Comparison of ENCODE assay signal across 32 cellular contexts in genomic region chr22:37820350-37820749, GRCh38. TPM values are rescaled to one million over a fixed set of nuclear protein-coding genes. Genes with fewer than 3 reads are reported as not detected.
"Had no signal": no experiment of that assay in that cellular context is flagged by ENCODE, and none has a peak within 500 bp of the region (broad histone marks: within the 10 kb centered on the region; RNA-seq: fewer than 3 reads in every experiment).

No MANE protein-coding gene starts in this region.

- H3K4me1 Mint-ChIP-seq: central memory CD8-positive, alpha-beta T cell had no signal

- H3K27ac Mint-ChIP-seq: activated B cell treated with CpG ODN at 0.5 μM for 24 hours; activated CD4-positive, alpha-beta T cell treated with anti-CD3 and anti-CD28 coated beads, Interleukin-2, amount 10 ng/mL, durations not matched to agents 24 days and 14 days; activated CD8-positive, alpha-beta memory T cell treated with anti-CD3 and anti-CD28 coated beads, Interleukin-2, amount 10 ng/mL, durations not matched to agents 7 days and 5 days; activated naive CD4-positive, alpha-beta T cell treated with anti-CD3 and anti-CD28 coated beads, Interleukin-2, amount 50 U/mL, for 24 hours; activated T-cell treated with anti-CD3 and anti-CD28 coated beads, Interleukin-2, amount 50 U/mL, for 24 hours; activated T-helper 1 cell treated with anti-CD3 and anti-CD28 coated beads, Interleukin-12 subunit alpha, Interleukin-12 subunit beta, Interleukin-2, Interleukin-4 antibody, amounts not matched to agents 30 ng/mL and 10 ng/mL and 1 ng/mL, durations not matched to agents 14 hours and 24 hours and 36 hours; T-cell had no signal

- H3K9me3 ChIP-seq: ascending aorta, MG63 had no signal

- ATAC-seq: activated CD8-positive, alpha-beta memory T cell treated with anti-CD3 and anti-CD28 coated beads, Interleukin-2, amount 10 ng/mL, durations not matched to agents 7 days and 5 days; Panc1; Right ventricle myocardium inferior; T-cell had no signal

- DNase-seq: activated B cell treated with CpG ODN at 0.5 μM for 24 hours; activated CD4-positive, alpha-beta T cell treated with anti-CD3 and anti-CD28 coated beads for 1 hour; activated CD4-positive, alpha-beta T cell treated with anti-CD3 and anti-CD28 coated beads, Interleukin-2, amount 10 ng/mL, durations not matched to agents 24 days and 14 days; activated CD4-positive, alpha-beta T cell treated with anti-CD3 and anti-CD28 coated beads, Interleukin-2, amount 50 U/mL, for 48 hours; activated CD8-positive, alpha-beta memory T cell treated with anti-CD3 and anti-CD28 coated beads, Interleukin-2, amount 10 ng/mL, durations not matched to agents 7 days and 5 days; activated effector memory CD4-positive, alpha-beta T cell treated with Interleukin-2 at 50 U/mL for 16 hours; activated naive CD4-positive, alpha-beta T cell; activated T-cell treated with anti-CD3 and anti-CD28 coated beads, Interleukin-2, amount 50 U/mL, for 24 hours; amniotic stem cell; KG1; MG63; MV-4-11; NCI-H1105; NCI-H1436; NCI-H1694 treated with DMSO at 0.1 percent for 48 hours; NCI-H2029 treated with DMSO at 0.1 percent for 48 hours; NCI-H345; NCI-H510A; NCI-H526 treated with DMSO at 0.1 percent for 48 hours; NCI-H82; OCI-M1; RPMI8226; T-cell; T1000 had no signal

- H3K36me3 Mint-ChIP-seq: activated CD8-positive, alpha-beta memory T cell treated with anti-CD3 and anti-CD28 coated beads, Interleukin-2, amount 10 ng/mL, durations not matched to agents 7 days and 5 days; brain; T-cell had no signal

- H3K9me3 Mint-ChIP-seq: activated B cell treated with CpG ODN at 0.5 μM for 24 hours; activated CD4-positive, alpha-beta T cell treated with anti-CD3 and anti-CD28 coated beads, Interleukin-2, amount 10 ng/mL, durations not matched to agents 24 days and 14 days; activated naive CD4-positive, alpha-beta T cell treated with anti-CD3 and anti-CD28 coated beads, Interleukin-2, amount 50 U/mL, for 24 hours; activated T-cell treated with anti-CD3 and anti-CD28 coated beads, Interleukin-2, amount 50 U/mL, for 24 hours; activated T-helper 1 cell treated with anti-CD3 and anti-CD28 coated beads, Interleukin-12 subunit alpha, Interleukin-12 subunit beta, Interleukin-2, Interleukin-4 antibody, amounts not matched to agents 30 ng/mL and 10 ng/mL and 1 ng/mL, durations not matched to agents 14 hours and 24 hours and 36 hours; brain; central memory CD8-positive, alpha-beta T cell; T-cell had no signal

- H3K4me3 Mint-ChIP-seq: activated B cell treated with CpG ODN at 0.5 μM for 24 hours; activated CD4-positive, alpha-beta T cell treated with anti-CD3 and anti-CD28 coated beads, Interleukin-2, amount 10 ng/mL, durations not matched to agents 24 days and 14 days; activated CD8-positive, alpha-beta memory T cell treated with anti-CD3 and anti-CD28 coated beads, Interleukin-2, amount 10 ng/mL, durations not matched to agents 7 days and 5 days; activated naive CD4-positive, alpha-beta T cell treated with anti-CD3 and anti-CD28 coated beads, Interleukin-2, amount 50 U/mL, for 24 hours; activated T-cell treated with anti-CD3 and anti-CD28 coated beads, Interleukin-2, amount 50 U/mL, for 24 hours; activated T-helper 1 cell treated with anti-CD3 and anti-CD28 coated beads, Interleukin-12 subunit alpha, Interleukin-12 subunit beta, Interleukin-2, Interleukin-4 antibody, amounts not matched to agents 30 ng/mL and 10 ng/mL and 1 ng/mL, durations not matched to agents 14 hours and 24 hours and 36 hours; central memory CD8-positive, alpha-beta T cell; T-cell had no signal

RNA-seq across cellular contexts. Expression of gene GALR3, which starts 2.8 kb away (rescaled TPM):
- total RNA-seq: activated B cell treated with CpG ODN at 0.5 μM for 24 hours; activated CD4-positive, alpha-beta T cell treated with anti-CD3 and anti-CD28 coated beads, Interleukin-2, amount 10 ng/mL, durations not matched to agents 24 days and 14 days; activated CD8-positive, alpha-beta memory T cell treated with anti-CD3 and anti-CD28 coated beads, Interleukin-2, amount 10 ng/mL, durations not matched to agents 7 days and 5 days; activated T-helper 1 cell treated with anti-CD3 and anti-CD28 coated beads, Interleukin-12 subunit alpha, Interleukin-12 subunit beta, Interleukin-2, Interleukin-4 antibody, amounts not matched to agents 30 ng/mL and 10 ng/mL and 1 ng/mL, durations not matched to agents 14 hours and 24 hours and 36 hours; ascending aorta; LHCN-M2; Right ventricle myocardium inferior; T-cell had no signal
